ENCODE assay signal across 34 cellular contexts in the genomic region with DNA sequence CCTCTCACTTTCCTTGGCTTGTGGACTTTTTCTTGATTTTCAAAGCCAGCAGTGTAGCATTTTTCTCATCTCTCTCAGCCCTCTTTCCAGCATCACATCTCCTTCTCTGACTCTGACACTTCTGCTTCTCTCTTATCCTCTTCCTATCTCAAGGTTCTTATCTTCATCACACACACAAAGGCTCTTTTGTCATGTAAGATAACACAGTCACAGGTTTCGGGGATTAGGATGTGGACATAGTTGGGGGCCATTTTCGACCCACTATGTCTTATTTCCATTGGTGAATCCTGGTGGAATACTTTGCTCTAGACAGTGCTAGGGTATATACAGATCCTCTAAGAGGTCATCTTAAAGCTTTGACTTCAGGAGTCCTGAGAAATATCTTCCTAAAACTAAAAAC.
"Had no signal": no experiment of that assay in that cellular context is flagged by ENCODE, and none has a peak within 500 bp of the region (broad histone marks: within the 10 kb centered on the region; RNA-seq: fewer than 3 reads in every experiment).

No MANE protein-coding gene starts in this region.

- H3K4me3 ChIP-seq: MG63 had no signal

- H3K27me3 ChIP-seq: MG63 had no signal

- H3K36me3 ChIP-seq: MG63 had no signal

- DNase-seq: Karpas-422, Kasumi-1, MM.1S, NCI-H1048, NCI-H1092, NCI-H1092 treated with DMSO at 0.1 percent for 48 hours, NCI-H1105, NCI-H1105 treated with DMSO at 0.1 percent for 48 hours, NCI-H1417, NCI-H1417 treated with DMSO at 0.1 percent for 48 hours, NCI-H1436, NCI-H1436 treated with DMSO at 0.1 percent for 48 hours, NCI-H146, NCI-H1694, NCI-H1694 treated with DMSO at 0.1 percent for 48 hours, NCI-H187, NCI-H187 treated with DMSO at 0.1 percent for 48 hours, NCI-H1930, NCI-H2029, NCI-H2029 treated with DMSO at 0.1 percent for 48 hours, NCI-H2081, NCI-H2081 treated with DMSO at 0.1 percent for 48 hours, NCI-H2107, NCI-H2171, NCI-H2171 treated with DMSO at 0.1 percent for 48 hours, NCI-H2227 treated with DMSO at 0.1 percent for 48 hours, NCI-H226, NCI-H345, NCI-H446, NCI-H446 treated with DMSO at 0.1 percent for 48 hours, NCI-H510A, NCI-H510A treated with DMSO at 0.1 percent for 48 hours, NCI-H524 had no signal
